In genomic region chr6:161809991-161810390, GRCh38 we compare ENCODE assay signal across 3 cellular contexts.
"Had no signal": no experiment of that assay in that cellular context is flagged by ENCODE, and none has a peak within 500 bp of the region (broad histone marks: within the 10 kb centered on the region; RNA-seq: fewer than 3 reads in every experiment).

No MANE protein-coding gene starts in this region.

- DNase-seq: IMR-90, KBM-7, KG1 had no signal
